Comparison of ENCODE assay signal across 24 cellular contexts in the genomic region with DNA sequence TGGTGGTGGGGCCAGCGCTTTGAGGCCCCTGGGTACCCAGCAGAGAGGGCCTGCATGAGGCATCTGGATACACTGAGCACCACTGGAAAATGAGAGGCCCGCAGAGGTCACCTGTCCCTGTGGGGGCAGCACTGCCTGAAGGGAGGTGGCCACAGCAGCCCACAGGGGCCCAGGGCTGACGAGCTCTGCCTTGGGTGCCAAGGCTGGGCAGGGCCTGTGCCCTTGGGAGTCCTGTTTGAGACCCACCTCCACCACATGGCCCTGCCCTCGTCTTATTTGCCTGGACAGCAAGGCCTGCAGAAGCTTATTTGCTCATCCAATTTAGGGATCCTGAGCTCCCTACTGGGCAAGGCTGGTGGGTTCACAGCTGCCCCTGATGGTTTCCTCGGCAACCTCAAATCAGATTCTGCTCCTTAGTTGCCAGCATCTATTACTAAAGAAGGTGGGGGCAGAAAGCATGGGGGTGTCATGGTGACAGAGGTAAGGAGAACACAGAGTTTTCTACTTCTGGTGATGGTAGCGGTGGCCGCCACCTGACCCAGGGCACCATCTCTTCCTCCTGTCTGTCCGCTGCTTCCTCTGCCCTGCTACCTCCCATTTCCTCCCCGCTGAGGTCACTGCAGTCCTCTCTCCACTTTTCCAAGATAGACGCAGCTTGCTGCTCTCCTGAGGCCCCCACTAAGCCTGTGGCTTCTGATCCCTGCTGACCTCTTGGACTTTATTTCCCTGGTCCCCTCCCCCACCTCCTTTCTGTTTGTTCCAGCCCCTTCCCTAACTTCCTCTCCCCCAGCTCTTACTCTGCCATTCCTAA.
DNase-seq lines count a peak whose midpoint lies in the region; FAIRE-seq and TF ChIP-seq lines count a peak whose summit lies in the region.
"Had no signal": no experiment of that assay in that cellular context is flagged by ENCODE, and none has a peak within 500 bp of the region (broad histone marks: within the 10 kb centered on the region; RNA-seq: fewer than 3 reads in every experiment).

No MANE protein-coding gene starts in this region.

- peak overlapping the region; percentile 95 for H3K27ac Mint-ChIP-seq in nephron progenitor cell
- H3K27ac Mint-ChIP-seq: CD4-positive, alpha-beta memory T cell; H9; HFFc6 had no signal

- FAIRE-seq in endothelial cell of umbilical vein (lab: Jason Lieb, UNC): peak; percentile 74
- FAIRE-seq: G401.6, GM12892 had no signal

- H3K9me3 ChIP-seq in endothelial cell of umbilical vein (replicated peaks; ENCODE audit: control insufficient read depth, insufficient read depth, low read length): no peaks in the 10 kb centered on the region
- no peaks in the 10 kb centered on the region for H3K9me3 ChIP-seq in Peyer's patch

- TF ChIP-seq POLR2A in endothelial cell of umbilical vein (IDR thresholded peaks at IDR 0.05; ENCODE audit: low read depth, low read length) (no peak), Peyer's patch (IDR thresholded peaks at IDR 0.05) (no peak)

- dilution Hi-C loops in endothelial cell of umbilical vein (cut with MboI; ENCODE audit: extremely low pct_ligation_motif_present, low sequenced_read_pairs): no loop called here

- peak overlapping the region; percentile 50 for H3K4me3 Mint-ChIP-seq in nephron progenitor cell
- H3K4me3 Mint-ChIP-seq: CD4-positive, alpha-beta memory T cell; H9; HFFc6 had no signal

- CTCF ChIA-PET in endothelial cell of umbilical vein (lab: Charles Lee): no interaction called here

- peaks cover 18% of the 10 kb centered on the region for H3K27me3 Mint-ChIP-seq in nephron progenitor cell (ENCODE audit: low read depth, poor library complexity)

- H3K79me2 ChIP-seq in endothelial cell of umbilical vein (ENCODE audit: control insufficient read depth, insufficient read depth, low read length): no peaks in the 10 kb centered on the region

- no TSS peak for BruUV-seq in endothelial cell of umbilical vein (replicated peaks; lab: Mats Ljungman, UMichigan)

- peaks cover 5% of the 10 kb centered on the region for H3K36me3 Mint-ChIP-seq in nephron progenitor cell (ENCODE audit: low read depth)
- H3K36me3 Mint-ChIP-seq: CD4-positive, alpha-beta memory T cell had no signal

- H3K9me3 Mint-ChIP-seq in nephron progenitor cell: peaks cover 15% of the 10 kb centered on the region
- H3K9me3 Mint-ChIP-seq: CD4-positive, alpha-beta memory T cell; HFFc6 had no signal

- no peak overlapping the region for H3K4me3 ChIP-seq in endothelial cell of umbilical vein (replicated peaks in 1 of 3; ENCODE audit: insufficient read depth in 1 of 3, low read depth in 1 of 3, low read length in 3 of 3)
- no peak overlapping the region for H3K4me3 ChIP-seq in Peyer's patch
- H3K4me3 ChIP-seq: BLaER1 treated with 17β-estradiol and CSF1 and Interleukin-3, amounts not matched to agents 10 nM and 100 nM; GM23248 had no signal

- H3K27me3 ChIP-seq in endothelial cell of umbilical vein (ENCODE audit: control insufficient read depth in 2 of 2, insufficient read depth in 2 of 2, low read length in 2 of 2) (no peaks in the 10 kb centered on the region), Peyer's patch (no peaks in the 10 kb centered on the region)

- no peaks in the 10 kb centered on the region for H4K20me1 ChIP-seq in endothelial cell of umbilical vein (replicated peaks; ENCODE audit: control insufficient read depth, extremely low read depth, insufficient read depth, low read length)
- H4K20me1 ChIP-seq: BLaER1 treated with 17β-estradiol and CSF1 and Interleukin-3, amounts not matched to agents 10 nM and 100 nM had no signal

- H3K4me1 Mint-ChIP-seq in nephron progenitor cell: peaks cover 52% of the 10 kb centered on the region

- peak; percentile 24 for DNase-seq in DMS 273 (lab: John Stamatoyannopoulos, UW; ENCODE audit: unreplicated experiment)
- DNase-seq in DMS 273 treated with DMSO at 0.1 percent for 48 hours (lab: John Stamatoyannopoulos, UW): no peak
- DNase-seq in endothelial cell of umbilical vein (ENCODE audit: low read depth, low spot score): peak; percentile 21
- DNase-seq in nephron progenitor cell: no peak
- no peak for DNase-seq in NCI-H510A (lab: John Stamatoyannopoulos, UW)
- DNase-seq in islet precursor cell: no peak
- no peak for DNase-seq in Peyer's patch
- DNase-seq in COR-L47 (lab: John Stamatoyannopoulos, UW): no peak
- DNase-seq: CD4-positive, alpha-beta memory T cell; GM23248; H9; HFFc6; IMR-90; NCI-H1105; NCI-H146; NCI-H2029 treated with DMSO at 0.1 percent for 48 hours; NCI-H226; NCI-H524 treated with DMSO at 0.1 percent for 48 hours; NK-92 treated with Interleukin-12 subunit alpha and Interleukin-12 subunit beta, amount 100 ng/mL, for 24 hours had no signal

- no peaks in the 10 kb centered on the region for H3K9me1 ChIP-seq in endothelial cell of umbilical vein (replicated peaks; ENCODE audit: control insufficient read depth, extremely low read depth, insufficient read depth, low read length)

- H3K9ac ChIP-seq in endothelial cell of umbilical vein (replicated peaks; ENCODE audit: extremely low read depth, insufficient read depth, low read length): no peak overlapping the region
- H3K9ac ChIP-seq: BLaER1 treated with 17β-estradiol and CSF1 and Interleukin-3, amounts not matched to agents 10 nM and 100 nM; GM23248; KMS-11 had no signal

- H3K4me1 ChIP-seq in endothelial cell of umbilical vein (ENCODE audit: control insufficient read depth, extremely low read depth, insufficient read depth, low read length) (peaks cover 4% of the 10 kb centered on the region), Peyer's patch (peaks cover 0 to 9% (median 3%) of the 10 kb centered on the region in 4 donors)

- H2AFZ ChIP-seq in endothelial cell of umbilical vein (ENCODE audit: low read depth, low read length): no peak overlapping the region
- H2AFZ ChIP-seq: GM23248 had no signal

- POLR2A ChIA-PET in endothelial cell of umbilical vein (lab: Charles Lee): interaction anchor here (0.7 to 1.7 kb wide), 2 partner anchors 25 to 62 kb away, joined by 4 to 5 read pairs; a partner anchor contains a TSS

- TF ChIP-seq CTCF in endothelial cell of umbilical vein (IDR thresholded peaks at IDR 0.05; ENCODE audit: extremely low read depth in 1 of 2, insufficient read depth in 1 of 2, low read depth in 1 of 2, low read length in 2 of 2) (no peak), nephron progenitor cell (IDR thresholded peaks at IDR 0.05) (no peak), Peyer's patch (IDR thresholded peaks at IDR 0.05) (no peak)

- no peak overlapping the region for H3K4me2 ChIP-seq in endothelial cell of umbilical vein (ENCODE audit: insufficient read depth, low read length)
- H3K4me2 ChIP-seq: BLaER1 treated with 17β-estradiol and CSF1 and Interleukin-3, amounts not matched to agents 10 nM and 100 nM; KMS-11 had no signal

- intact Hi-C loops in endothelial cell of umbilical vein (cut with micrococcal nuclease): no loop called here

- H3K36me3 ChIP-seq in endothelial cell of umbilical vein (ENCODE audit: control insufficient read depth in 2 of 2, extremely low read depth in 1 of 2, insufficient read depth in 2 of 2, low read length in 2 of 2): no peaks in the 10 kb centered on the region
- H3K36me3 ChIP-seq in Peyer's patch: no peaks in the 10 kb centered on the region
- H3K36me3 ChIP-seq: BLaER1 treated with 17β-estradiol and CSF1 and Interleukin-3, amounts not matched to agents 10 nM and 100 nM had no signal

- no peak overlapping the region for H3K27ac ChIP-seq in endothelial cell of umbilical vein (ENCODE audit: insufficient read depth, low read depth, low read length)
- H3K27ac ChIP-seq in Peyer's patch: no peak overlapping the region
- H3K27ac ChIP-seq: 22Rv1; BLaER1 treated with 17β-estradiol and CSF1 and Interleukin-3, amounts not matched to agents 10 nM and 100 nM; GM23248; KMS-11 had no signal

TF ChIP-seq in endothelial cell of umbilical vein, 7 proteins besides CTCF, POLR2A, EP300 and RAD21:
- no peak for TF ChIP-seq EZH2 (IDR thresholded peaks at IDR 0.05; ENCODE audit: borderline replicate concordance, low read depth, low read length, severe bottlenecking)
- TF ChIP-seq, protein P1, sequence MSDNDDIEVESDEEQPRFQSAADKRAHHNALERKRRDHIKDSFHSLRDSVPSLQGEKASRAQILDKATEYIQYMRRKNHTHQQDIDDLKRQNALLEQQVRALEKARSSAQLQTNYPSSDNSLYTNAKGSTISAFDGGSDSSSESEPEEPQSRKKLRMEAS (IDR thresholded peaks at IDR 0.05; ENCODE audit: insufficient read depth, insufficient read length): no peak
- no peak for TF ChIP-seq JUN (IDR thresholded peaks at IDR 0.05; ENCODE audit: borderline replicate concordance, insufficient read depth, insufficient read length, low read depth)
- no peak for TF ChIP-seq GATA2 (IDR thresholded peaks at IDR 0.05; ENCODE audit: insufficient read depth, insufficient read length, low read depth, low read length)
- no peak for TF ChIP-seq MYC (IDR thresholded peaks at IDR 0.05; ENCODE audit: low read depth, low read length)
- no peak for TF ChIP-seq POLR2AphosphoS5 (IDR thresholded peaks at IDR 0.05; ENCODE audit: insufficient read depth, low read depth, low read length)
- no peak for TF ChIP-seq FOS (IDR thresholded peaks at IDR 0.05; ENCODE audit: borderline replicate concordance, insufficient read depth, low read length)

Comparison
In these comparisons a context has a peak if more than half of its experiments do, and no peak if none do; other contexts are left out.
1. DNase-seq: peak in DMS 273 (single experiment) and endothelial cell of umbilical vein (single experiment); none in DMS 273 treated with DMSO at 0.1 percent for 48 hours (single experiment), nephron progenitor cell (single experiment), NCI-H510A (single experiment), islet precursor cell (single experiment), Peyer's patch (0 of 3) and COR-L47 (single experiment).